In the genomic region with DNA sequence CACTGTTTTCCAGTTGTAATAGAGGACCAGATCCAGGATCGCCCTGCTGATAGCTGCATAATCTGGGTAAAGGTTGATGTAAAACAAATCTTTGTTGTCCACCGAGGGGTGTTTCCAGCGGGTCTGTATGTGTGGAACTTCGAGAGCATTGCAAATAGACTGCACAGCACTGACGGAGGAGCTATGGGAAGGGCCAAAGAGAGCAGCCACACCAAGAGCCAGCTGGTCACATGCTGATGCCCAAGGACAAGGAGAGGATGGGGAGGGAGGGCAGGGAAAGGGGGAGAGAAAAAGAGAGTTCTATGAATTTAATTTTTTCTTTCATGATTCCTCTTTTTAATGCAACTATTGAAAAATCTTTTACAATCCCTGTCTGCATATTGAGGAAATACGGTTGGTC, we compare ENCODE assay signal across 19 cellular contexts.
DNase-seq lines count a peak whose midpoint lies in the region; ATAC-seq, FAIRE-seq and TF ChIP-seq lines count a peak whose summit lies in the region.
"Had no signal": no experiment of that assay in that cellular context is flagged by ENCODE, and none has a peak within 500 bp of the region (broad histone marks: within the 10 kb centered on the region; RNA-seq: fewer than 3 reads in every experiment).

No MANE protein-coding gene starts in this region.

- 53% methylated on average over 6 of the region's 6 CpGs for WGBS in K562 (ENCODE audit: insufficient coverage, low coverage, missing lambda C conversion rate)

- H3K36me3 ChIP-seq in K562 (ENCODE audit: control insufficient read depth, insufficient read depth, low read length) = no peaks in the 10 kb centered on the region
- no peaks in the 10 kb centered on the region for H3K36me3 ChIP-seq in upper lobe of right lung
- H3K36me3 ChIP-seq: BLaER1 treated with 17β-estradiol and CSF1 and Interleukin-3, amounts not matched to agents 10 nM and 100 nM had no signal

- POLR2A ChIA-PET in K562 (lab: Yijun Ruan, JAX) = interaction anchor here (1.0 kb wide), 1 partner anchor 23 kb away, joined by 3 read pairs; no protein-coding TSS in a partner anchor

- no peaks in the 10 kb centered on the region for H3K9me1 ChIP-seq in K562 (ENCODE audit: control insufficient read depth, insufficient read depth, low read length)

- no peak overlapping the region for H3K9ac ChIP-seq in K562 (ENCODE audit: insufficient read depth in 1 of 2, low read depth in 2 of 2, low read length in 2 of 2)
- H3K9ac ChIP-seq: BLaER1 treated with 17β-estradiol and CSF1 and Interleukin-3, amounts not matched to agents 10 nM and 100 nM had no signal

- H3K4me1 ChIP-seq in K562 (replicated peaks in 1 of 2; ENCODE audit: control insufficient read depth in 2 of 2, insufficient read depth in 2 of 2, low read length in 2 of 2) = peaks cover 0 to 8% of the 10 kb centered on the region in 2 experiments; a peak in 2 of 5 replicates
- no peaks in the 10 kb centered on the region for H3K4me1 ChIP-seq in upper lobe of right lung
- H3K4me1 ChIP-seq: A549, Caco-2 had no signal

- H3K79me2 ChIP-seq in K562 (ENCODE audit: control insufficient read depth, insufficient read depth, low read length) = no peaks in the 10 kb centered on the region

- H3K27ac ChIP-seq in K562 (ENCODE audit: extremely low read depth, low read depth, low read length) = no peak overlapping the region
- H3K27ac ChIP-seq in upper lobe of right lung = no peak overlapping the region
- H3K27ac ChIP-seq: 22Rv1; A549; BLaER1 treated with 17β-estradiol and CSF1 and Interleukin-3, amounts not matched to agents 10 nM and 100 nM; C4-2B had no signal

- no peak overlapping the region for H3K4me2 ChIP-seq in K562 (ENCODE audit: insufficient read depth, low read length)
- H3K4me2 ChIP-seq: A549; BLaER1 treated with 17β-estradiol and CSF1 and Interleukin-3, amounts not matched to agents 10 nM and 100 nM had no signal

- no peak for TF ChIP-seq CTCF in K562 (IDR thresholded peaks at IDR 0.05 in 2 of 3, conservative IDR thresholded peaks at IDR 0.05 in 1 of 3; ENCODE audit: insufficient read depth in 2 of 3, low read depth in 1 of 3, low read length in 3 of 3)
- no peak for TF ChIP-seq CTCF in upper lobe of right lung (IDR thresholded peaks at IDR 0.05)

- TF ChIP-seq EP300 in K562 (IDR thresholded peaks at IDR 0.05; ENCODE audit: low read length) = no peak

- no TSS peak for BruUV-seq in K562 (replicated peaks; lab: Mats Ljungman, UMichigan)

- ATAC-seq in K562 (no peak; the same call in 2 of the 3 replicates), upper lobe of right lung (peak; percentile 25)
- ATAC-seq: A549; CD8-positive, alpha-beta T cell had no signal

- no peak overlapping the region for H3K4me3 ChIP-seq in K562
- H3K4me3 ChIP-seq in upper lobe of right lung = no peak overlapping the region
- H3K4me3 ChIP-seq: A549; BLaER1 treated with 17β-estradiol and CSF1 and Interleukin-3, amounts not matched to agents 10 nM and 100 nM had no signal

- TF ChIP-seq RAD21 in K562 (CRISPR knock-in tag; conservative IDR thresholded peaks at IDR 0.05 in 1 of 2, IDR thresholded peaks at IDR 0.05 in 1 of 2) = no peak

- FAIRE-seq in K562 (lab: Jason Lieb, UNC) (no peak), GM19239 (lab: Jason Lieb, UNC) (no peak), HTR-8/SVneo (lab: Jason Lieb, UNC) (no peak)
- FAIRE-seq: A549, D721Med, G401.6, GM12891 had no signal

- H3K9me3 ChIP-seq in K562 (replicated peaks; ENCODE audit: control insufficient read depth, insufficient read depth, low read depth, low read length) (no peaks in the 10 kb centered on the region), upper lobe of right lung (no peaks in the 10 kb centered on the region)
- H3K9me3 ChIP-seq: A549; BLaER1 treated with 17β-estradiol and CSF1 and Interleukin-3, amounts not matched to agents 10 nM and 100 nM; Caco-2 had no signal

- CTCF ChIA-PET in K562 (lab: Yijun Ruan, JAX; ENCODE audit: low intra/inter-chr PET ratio) = interaction anchor here (0.6 kb wide), 1 partner anchor 84 kb away, joined by 5 read pairs; no protein-coding TSS in a partner anchor

- H3K27me3 ChIP-seq in K562 (ENCODE audit: control insufficient read depth in 2 of 2, insufficient read depth in 2 of 2, low read length in 2 of 2) = no peaks in the 10 kb centered on the region
- H3K27me3 ChIP-seq in upper lobe of right lung = no peaks in the 10 kb centered on the region
- H3K27me3 ChIP-seq: BLaER1 treated with 17β-estradiol and CSF1 and Interleukin-3, amounts not matched to agents 10 nM and 100 nM had no signal

- intact Hi-C loops in K562 (cut with micrococcal nuclease) = no loop called here
- intact Hi-C loops in upper lobe of right lung (cut with DNase I) = no loop called here

- H4K20me1 ChIP-seq in K562 (replicated peaks; ENCODE audit: control insufficient read depth, insufficient read depth, low read length) = no peaks in the 10 kb centered on the region
- H4K20me1 ChIP-seq: BLaER1 treated with 17β-estradiol and CSF1 and Interleukin-3, amounts not matched to agents 10 nM and 100 nM had no signal

- TF ChIP-seq POLR2A in K562 (conservative IDR thresholded peaks at IDR 0.05) = no peak

- in situ Hi-C loops in K562 (cut with MboI) = no loop called here

- peak overlapping the region; percentile 50 for H2AFZ ChIP-seq in K562 (ENCODE audit: low read depth, low read length)

- DNase-seq in SHP77 (lab: John Stamatoyannopoulos, UW) (peak; percentile 91 to 92), K562 (ENCODE audit: extremely low read depth in 1 of 4, low spot score in 3 of 4) (no peak), upper lobe of right lung (no peak), GM19239 (ENCODE audit: insufficient read length, low spot score) (no peak), HTR-8/SVneo (ENCODE audit: insufficient read length, low spot score) (no peak)
- DNase-seq: AML-193; Caco-2; Calu3; CD4-positive, alpha-beta T cell; CD8-positive, alpha-beta T cell; DMS79 treated with DMSO at 0.1 percent for 48 hours; GF-D8 had no signal

TF ChIP-seq in K562, 482 proteins besides CTCF, POLR2A, EP300 and RAD21 (continues in another document):
- TF ChIP-seq, protein P1, sequence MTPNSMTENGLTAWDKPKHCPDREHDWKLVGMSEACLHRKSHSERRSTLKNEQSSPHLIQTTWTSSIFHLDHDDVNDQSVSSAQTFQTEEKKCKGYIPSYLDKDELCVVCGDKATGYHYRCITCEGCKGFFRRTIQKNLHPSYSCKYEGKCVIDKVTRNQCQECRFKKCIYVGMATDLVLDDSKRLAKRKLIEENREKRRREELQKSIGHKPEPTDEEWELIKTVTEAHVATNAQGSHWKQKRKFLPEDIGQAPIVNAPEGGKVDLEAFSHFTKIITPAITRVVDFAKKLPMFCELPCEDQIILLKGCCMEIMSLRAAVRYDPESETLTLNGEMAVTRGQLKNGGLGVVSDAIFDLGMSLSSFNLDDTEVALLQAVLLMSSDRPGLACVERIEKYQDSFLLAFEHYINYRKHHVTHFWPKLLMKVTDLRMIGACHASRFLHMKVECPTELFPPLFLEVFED (CRISPR knock-in tag; conservative IDR thresholded peaks at IDR 0.05) = no peak
- TF ChIP-seq, protein P2, sequence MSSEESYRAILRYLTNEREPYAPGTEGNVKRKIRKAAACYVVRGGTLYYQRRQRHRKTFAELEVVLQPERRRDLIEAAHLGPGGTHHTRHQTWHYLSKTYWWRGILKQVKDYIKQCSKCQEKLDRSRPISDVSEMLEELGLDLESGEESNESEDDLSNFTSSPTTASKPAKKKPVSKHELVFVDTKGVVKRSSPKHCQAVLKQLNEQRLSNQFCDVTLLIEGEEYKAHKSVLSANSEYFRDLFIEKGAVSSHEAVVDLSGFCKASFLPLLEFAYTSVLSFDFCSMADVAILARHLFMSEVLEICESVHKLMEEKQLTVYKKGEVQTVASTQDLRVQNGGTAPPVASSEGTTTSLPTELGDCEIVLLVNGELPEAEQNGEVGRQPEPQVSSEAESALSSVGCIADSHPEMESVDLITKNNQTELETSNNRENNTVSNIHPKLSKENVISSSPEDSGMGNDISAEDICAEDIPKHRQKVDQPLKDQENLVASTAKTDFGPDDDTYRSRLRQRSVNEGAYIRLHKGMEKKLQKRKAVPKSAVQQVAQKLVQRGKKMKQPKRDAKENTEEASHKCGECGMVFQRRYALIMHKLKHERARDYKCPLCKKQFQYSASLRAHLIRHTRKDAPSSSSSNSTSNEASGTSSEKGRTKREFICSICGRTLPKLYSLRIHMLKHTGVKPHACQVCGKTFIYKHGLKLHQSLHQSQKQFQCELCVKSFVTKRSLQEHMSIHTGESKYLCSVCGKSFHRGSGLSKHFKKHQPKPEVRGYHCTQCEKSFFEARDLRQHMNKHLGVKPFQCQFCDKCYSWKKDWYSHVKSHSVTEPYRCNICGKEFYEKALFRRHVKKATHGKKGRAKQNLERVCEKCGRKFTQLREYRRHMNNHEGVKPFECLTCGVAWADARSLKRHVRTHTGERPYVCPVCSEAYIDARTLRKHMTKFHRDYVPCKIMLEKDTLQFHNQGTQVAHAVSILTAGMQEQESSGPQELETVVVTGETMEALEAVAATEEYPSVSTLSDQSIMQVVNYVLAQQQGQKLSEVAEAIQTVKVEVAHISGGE (CRISPR knock-in tag; IDR thresholded peaks at IDR 0.05) = no peak
- TF ChIP-seq NR3C1 (CRISPR knock-in tag; IDR thresholded peaks at IDR 0.05) (no peak), NELFE (IDR thresholded peaks at IDR 0.05; ENCODE audit: insufficient read depth, insufficient read length) (no peak), SMAD2 (IDR thresholded peaks at IDR 0.05; ENCODE audit: low read depth, low read length) (no peak), ZNF561 (CRISPR knock-in tag; conservative IDR thresholded peaks at IDR 0.05) (no peak)
- TF ChIP-seq, protein P3, sequence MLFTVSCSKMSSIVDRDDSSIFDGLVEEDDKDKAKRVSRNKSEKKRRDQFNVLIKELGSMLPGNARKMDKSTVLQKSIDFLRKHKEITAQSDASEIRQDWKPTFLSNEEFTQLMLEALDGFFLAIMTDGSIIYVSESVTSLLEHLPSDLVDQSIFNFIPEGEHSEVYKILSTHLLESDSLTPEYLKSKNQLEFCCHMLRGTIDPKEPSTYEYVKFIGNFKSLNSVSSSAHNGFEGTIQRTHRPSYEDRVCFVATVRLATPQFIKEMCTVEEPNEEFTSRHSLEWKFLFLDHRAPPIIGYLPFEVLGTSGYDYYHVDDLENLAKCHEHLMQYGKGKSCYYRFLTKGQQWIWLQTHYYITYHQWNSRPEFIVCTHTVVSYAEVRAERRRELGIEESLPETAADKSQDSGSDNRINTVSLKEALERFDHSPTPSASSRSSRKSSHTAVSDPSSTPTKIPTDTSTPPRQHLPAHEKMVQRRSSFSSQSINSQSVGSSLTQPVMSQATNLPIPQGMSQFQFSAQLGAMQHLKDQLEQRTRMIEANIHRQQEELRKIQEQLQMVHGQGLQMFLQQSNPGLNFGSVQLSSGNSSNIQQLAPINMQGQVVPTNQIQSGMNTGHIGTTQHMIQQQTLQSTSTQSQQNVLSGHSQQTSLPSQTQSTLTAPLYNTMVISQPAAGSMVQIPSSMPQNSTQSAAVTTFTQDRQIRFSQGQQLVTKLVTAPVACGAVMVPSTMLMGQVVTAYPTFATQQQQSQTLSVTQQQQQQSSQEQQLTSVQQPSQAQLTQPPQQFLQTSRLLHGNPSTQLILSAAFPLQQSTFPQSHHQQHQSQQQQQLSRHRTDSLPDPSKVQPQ (CRISPR knock-in tag; IDR thresholded peaks at IDR 0.05; ENCODE audit: borderline replicate concordance) = no peak

Comparison
In these comparisons a context has a peak if more than half of its experiments do, and no peak if none do; other contexts are left out.
1. DNase-seq: peak in SHP77 (2 of 2); none in K562 (0 of 4), upper lobe of right lung (single experiment), GM19239 (single experiment) and HTR-8/SVneo (single experiment).